In the genomic region with DNA sequence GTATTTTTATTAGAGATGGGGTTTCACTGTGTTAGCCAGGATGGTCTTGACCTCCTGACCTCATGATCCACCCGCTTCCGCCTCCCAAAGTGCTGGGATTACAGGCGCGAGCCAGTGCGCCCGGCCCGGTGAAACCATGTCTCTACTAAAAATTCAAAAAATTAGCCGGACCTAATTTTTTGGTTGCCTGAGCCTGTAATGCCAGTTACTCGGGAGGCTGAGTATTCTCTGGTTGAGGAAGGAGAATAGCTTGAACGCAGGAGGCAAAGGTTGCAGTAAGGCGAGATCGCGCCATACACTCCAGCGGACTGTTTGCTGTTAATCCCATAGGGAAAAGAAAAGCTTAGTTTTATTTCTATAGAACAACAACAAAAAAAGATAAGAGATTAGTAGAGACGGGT, we compare ENCODE assay signal across 8 cellular contexts. TPM values are rescaled to one million over a fixed set of nuclear protein-coding genes. Genes with fewer than 3 reads are reported as not detected.
DNase-seq lines count a peak whose midpoint lies in the region; ATAC-seq and TF ChIP-seq lines count a peak whose summit lies in the region.

No MANE protein-coding gene starts in this region.

- H3K36me3 ChIP-seq in kidney epithelial cell (ENCODE audit: control insufficient read depth, insufficient read depth, low read length) (no peaks in the 10 kb centered on the region), thymus (ENCODE audit: control insufficient read depth, insufficient read depth) (no peaks in the 10 kb centered on the region)

- peaks cover 21% of the 10 kb centered on the region for H3K4me1 Mint-ChIP-seq in activated CD4-positive, alpha-beta T cell treated with anti-CD3 and anti-CD28 coated beads, Interleukin-2, amount 10 ng/mL, durations not matched to agents 24 days and 14 days
- peaks cover 19% of the 10 kb centered on the region for H3K4me1 Mint-ChIP-seq in activated naive CD8-positive, alpha-beta T cell treated with anti-CD3 and anti-CD28 coated beads, Interleukin-2, amount 50 U/mL, for 24 hours

- H3K9me3 ChIP-seq in thymus (ENCODE audit: control insufficient read depth), result no peaks in the 10 kb centered on the region

- H3K4me3 ChIP-seq in kidney epithelial cell (ENCODE audit: low read depth, low read length), result peak overlapping the region; percentile 6
- H3K4me3 ChIP-seq in thymus (ENCODE audit: low read length), result peak overlapping the region; percentile 51

- no peaks in the 10 kb centered on the region for H3K4me1 ChIP-seq in thymus (ENCODE audit: control insufficient read depth, insufficient read depth, low read length)

- no peak for TF ChIP-seq CTCF in kidney epithelial cell (IDR thresholded peaks at IDR 0.05; ENCODE audit: insufficient read depth, low read length, poor library complexity, severe bottlenecking)

- no peaks in the 10 kb centered on the region for H3K27me3 Mint-ChIP-seq in activated CD4-positive, alpha-beta T cell treated with anti-CD3 and anti-CD28 coated beads, Interleukin-2, amount 10 ng/mL, durations not matched to agents 24 days and 14 days
- no peaks in the 10 kb centered on the region for H3K27me3 Mint-ChIP-seq in activated naive CD8-positive, alpha-beta T cell treated with anti-CD3 and anti-CD28 coated beads, Interleukin-2, amount 50 U/mL, for 24 hours

- no peak for ATAC-seq in activated naive CD8-positive, alpha-beta T cell treated with anti-CD3 and anti-CD28 coated beads, Interleukin-2, amount 50 U/mL, for 24 hours
- ATAC-seq in GM19328 (IDR thresholded peaks at IDR 0.05; ENCODE audit: unreplicated experiment), result no peak
- ATAC-seq in HG03108 (IDR thresholded peaks at IDR 0.05; ENCODE audit: unreplicated experiment), result no peak

- no peaks in the 10 kb centered on the region for H3K36me3 Mint-ChIP-seq in activated CD4-positive, alpha-beta T cell treated with anti-CD3 and anti-CD28 coated beads, Interleukin-2, amount 10 ng/mL, durations not matched to agents 24 days and 14 days (ENCODE audit: low read depth)
- no peaks in the 10 kb centered on the region for H3K36me3 Mint-ChIP-seq in activated naive CD8-positive, alpha-beta T cell treated with anti-CD3 and anti-CD28 coated beads, Interleukin-2, amount 50 U/mL, for 24 hours (ENCODE audit: low read depth)

- DNase-seq in activated CD4-positive, alpha-beta T cell treated with anti-CD3 and anti-CD28 coated beads, Interleukin-2, amount 10 ng/mL, durations not matched to agents 24 days and 14 days, result no peak
- no peak for DNase-seq in activated CD4-positive, alpha-beta T cell treated with anti-CD3 and anti-CD28 coated beads for 48 hours
- DNase-seq in activated naive CD8-positive, alpha-beta T cell treated with anti-CD3 and anti-CD28 coated beads, Interleukin-2, amount 50 U/mL, for 24 hours, result no peak
- DNase-seq in kidney epithelial cell (ENCODE audit: low read depth) (no peak), NCI-H2081 treated with DMSO at 0.1 percent for 48 hours (lab: John Stamatoyannopoulos, UW) (no peak)

- H3K9me3 Mint-ChIP-seq in activated CD4-positive, alpha-beta T cell treated with anti-CD3 and anti-CD28 coated beads, Interleukin-2, amount 10 ng/mL, durations not matched to agents 24 days and 14 days, result no peaks in the 10 kb centered on the region
- no peaks in the 10 kb centered on the region for H3K9me3 Mint-ChIP-seq in activated naive CD8-positive, alpha-beta T cell treated with anti-CD3 and anti-CD28 coated beads, Interleukin-2, amount 50 U/mL, for 24 hours

- H3K27ac Mint-ChIP-seq in activated CD4-positive, alpha-beta T cell treated with anti-CD3 and anti-CD28 coated beads, Interleukin-2, amount 10 ng/mL, durations not matched to agents 24 days and 14 days, result peak overlapping the region; percentile 99
- peak overlapping the region; percentile 100 for H3K27ac Mint-ChIP-seq in activated naive CD8-positive, alpha-beta T cell treated with anti-CD3 and anti-CD28 coated beads, Interleukin-2, amount 50 U/mL, for 24 hours

- 78% methylated on average over 15 of the region's 15 CpGs for WGBS in thymus

- peak overlapping the region; percentile 71 for H3K27ac ChIP-seq in thymus (ENCODE audit: low read depth)

- H3K27me3 ChIP-seq in kidney epithelial cell (ENCODE audit: control insufficient read depth, insufficient read depth, low read length) (no peaks in the 10 kb centered on the region), thymus (ENCODE audit: control insufficient read depth, insufficient read depth) (no peaks in the 10 kb centered on the region)

- intact Hi-C loops in activated CD4-positive, alpha-beta T cell treated with anti-CD3 and anti-CD28 coated beads, Interleukin-2, amount 10 ng/mL, durations not matched to agents 24 days and 14 days (cut with micrococcal nuclease), result loop anchor here (5.0 kb wide), 1 partner anchor 89 kb away; a partner anchor contains a TSS

- peak overlapping the region; percentile 96 for H3K4me3 Mint-ChIP-seq in activated CD4-positive, alpha-beta T cell treated with anti-CD3 and anti-CD28 coated beads, Interleukin-2, amount 10 ng/mL, durations not matched to agents 24 days and 14 days
- H3K4me3 Mint-ChIP-seq in activated naive CD8-positive, alpha-beta T cell treated with anti-CD3 and anti-CD28 coated beads, Interleukin-2, amount 50 U/mL, for 24 hours, result peak overlapping the region; percentile 79

RNA-seq across cellular contexts. Expression of a gene that starts 29.9 kb away (rescaled TPM):
- not detected in 2 replicates for total RNA-seq in activated CD4-positive, alpha-beta T cell treated with anti-CD3 and anti-CD28 coated beads, Interleukin-2, amount 10 ng/mL, durations not matched to agents 24 days and 14 days
- not detected in 2 replicates for total RNA-seq in kidney epithelial cell
- 0.62 TPM for polyA plus RNA-seq in thymus

RNA-seq across cellular contexts. Expression of a gene that starts 55.1 kb away (rescaled TPM):
- total RNA-seq in activated CD4-positive, alpha-beta T cell treated with anti-CD3 and anti-CD28 coated beads, Interleukin-2, amount 10 ng/mL, durations not matched to agents 24 days and 14 days, result 83.4 and 85.2 TPM in 2 replicates
- 14.7 and 19.0 TPM in 2 replicates for total RNA-seq in kidney epithelial cell
- 1,022 TPM for polyA plus RNA-seq in thymus
